Comparison of ENCODE assay signal across 1 cellular context in the genomic region with DNA sequence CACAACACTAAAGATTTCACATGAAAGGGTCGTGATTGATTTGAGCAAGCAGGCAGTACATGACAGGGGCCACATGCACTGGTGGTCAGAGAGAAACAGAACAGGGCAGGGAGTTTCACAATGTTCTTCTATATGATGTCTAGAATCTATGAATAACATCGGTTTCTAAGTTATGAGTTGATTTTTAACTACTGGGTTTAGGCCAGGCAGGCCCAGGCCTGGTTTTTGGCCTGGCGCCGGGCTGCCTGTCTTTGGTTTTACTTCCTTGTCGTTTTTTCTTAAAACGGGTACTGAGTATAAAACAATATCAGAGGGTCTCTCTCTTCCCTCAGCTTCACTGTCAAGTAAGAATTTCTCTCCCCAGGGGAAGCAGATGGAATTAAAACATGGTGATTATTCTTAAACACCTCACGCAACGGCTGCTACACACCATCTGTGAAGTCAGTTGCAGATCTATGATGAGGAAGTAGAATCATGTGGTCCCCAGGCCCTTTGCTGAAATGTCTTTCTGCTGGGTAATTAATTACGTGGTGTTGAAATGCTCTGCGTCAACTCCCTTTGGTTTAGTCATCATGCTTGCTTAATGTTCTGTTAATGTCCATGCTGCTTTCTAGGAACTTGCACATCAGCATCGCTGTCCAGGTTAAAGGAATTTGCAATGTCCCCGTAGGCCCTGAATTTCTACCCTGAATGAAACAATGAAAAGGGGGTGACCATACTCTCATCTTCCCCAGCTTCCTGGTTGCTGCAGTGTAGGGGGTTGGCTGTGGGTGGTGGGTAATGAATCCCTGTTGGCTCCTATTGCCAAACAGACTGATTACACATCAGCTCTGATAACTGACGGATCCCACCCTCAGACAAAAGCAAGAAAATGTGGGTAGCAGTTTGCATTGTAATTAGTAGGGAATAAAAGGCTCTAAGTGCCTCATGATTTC.
A peak's percentile ranks its signal among the peaks of the same experiment; 100 is the strongest.
TF ChIP-seq lines count a peak whose summit lies in the region.

No MANE protein-coding gene starts in this region.

TF ChIP-seq in K562, 482 proteins besides CTCF, POLR2A, EP300 and RAD21 (continued from another document and continues in another):
- TF ChIP-seq, protein P1, sequence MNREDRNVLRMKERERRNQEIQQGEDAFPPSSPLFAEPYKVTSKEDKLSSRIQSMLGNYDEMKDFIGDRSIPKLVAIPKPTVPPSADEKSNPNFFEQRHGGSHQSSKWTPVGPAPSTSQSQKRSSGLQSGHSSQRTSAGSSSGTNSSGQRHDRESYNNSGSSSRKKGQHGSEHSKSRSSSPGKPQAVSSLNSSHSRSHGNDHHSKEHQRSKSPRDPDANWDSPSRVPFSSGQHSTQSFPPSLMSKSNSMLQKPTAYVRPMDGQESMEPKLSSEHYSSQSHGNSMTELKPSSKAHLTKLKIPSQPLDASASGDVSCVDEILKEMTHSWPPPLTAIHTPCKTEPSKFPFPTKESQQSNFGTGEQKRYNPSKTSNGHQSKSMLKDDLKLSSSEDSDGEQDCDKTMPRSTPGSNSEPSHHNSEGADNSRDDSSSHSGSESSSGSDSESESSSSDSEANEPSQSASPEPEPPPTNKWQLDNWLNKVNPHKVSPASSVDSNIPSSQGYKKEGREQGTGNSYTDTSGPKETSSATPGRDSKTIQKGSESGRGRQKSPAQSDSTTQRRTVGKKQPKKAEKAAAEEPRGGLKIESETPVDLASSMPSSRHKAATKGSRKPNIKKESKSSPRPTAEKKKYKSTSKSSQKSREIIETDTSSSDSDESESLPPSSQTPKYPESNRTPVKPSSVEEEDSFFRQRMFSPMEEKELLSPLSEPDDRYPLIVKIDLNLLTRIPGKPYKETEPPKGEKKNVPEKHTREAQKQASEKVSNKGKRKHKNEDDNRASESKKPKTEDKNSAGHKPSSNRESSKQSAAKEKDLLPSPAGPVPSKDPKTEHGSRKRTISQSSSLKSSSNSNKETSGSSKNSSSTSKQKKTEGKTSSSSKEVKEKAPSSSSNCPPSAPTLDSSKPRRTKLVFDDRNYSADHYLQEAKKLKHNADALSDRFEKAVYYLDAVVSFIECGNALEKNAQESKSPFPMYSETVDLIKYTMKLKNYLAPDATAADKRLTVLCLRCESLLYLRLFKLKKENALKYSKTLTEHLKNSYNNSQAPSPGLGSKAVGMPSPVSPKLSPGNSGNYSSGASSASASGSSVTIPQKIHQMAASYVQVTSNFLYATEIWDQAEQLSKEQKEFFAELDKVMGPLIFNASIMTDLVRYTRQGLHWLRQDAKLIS (CRISPR knock-in tag; IDR thresholded peaks at IDR 0.05): no peak
- TF ChIP-seq KHSRP (IDR thresholded peaks at IDR 0.05): peak; percentile 16; the same call in 1 of the 2 replicates
- TF ChIP-seq MTA1 (IDR thresholded peaks at IDR 0.05; ENCODE audit: borderline replicate concordance): peak; percentile 62; the same call in 1 of the 2 replicates
- peak; percentile 80 for TF ChIP-seq ARID1B (IDR thresholded peaks at IDR 0.05)
- no peak for TF ChIP-seq ZNF76 (CRISPR knock-in tag; IDR thresholded peaks at IDR 0.05; ENCODE audit: borderline replicate concordance)
- TF ChIP-seq, protein P2, sequence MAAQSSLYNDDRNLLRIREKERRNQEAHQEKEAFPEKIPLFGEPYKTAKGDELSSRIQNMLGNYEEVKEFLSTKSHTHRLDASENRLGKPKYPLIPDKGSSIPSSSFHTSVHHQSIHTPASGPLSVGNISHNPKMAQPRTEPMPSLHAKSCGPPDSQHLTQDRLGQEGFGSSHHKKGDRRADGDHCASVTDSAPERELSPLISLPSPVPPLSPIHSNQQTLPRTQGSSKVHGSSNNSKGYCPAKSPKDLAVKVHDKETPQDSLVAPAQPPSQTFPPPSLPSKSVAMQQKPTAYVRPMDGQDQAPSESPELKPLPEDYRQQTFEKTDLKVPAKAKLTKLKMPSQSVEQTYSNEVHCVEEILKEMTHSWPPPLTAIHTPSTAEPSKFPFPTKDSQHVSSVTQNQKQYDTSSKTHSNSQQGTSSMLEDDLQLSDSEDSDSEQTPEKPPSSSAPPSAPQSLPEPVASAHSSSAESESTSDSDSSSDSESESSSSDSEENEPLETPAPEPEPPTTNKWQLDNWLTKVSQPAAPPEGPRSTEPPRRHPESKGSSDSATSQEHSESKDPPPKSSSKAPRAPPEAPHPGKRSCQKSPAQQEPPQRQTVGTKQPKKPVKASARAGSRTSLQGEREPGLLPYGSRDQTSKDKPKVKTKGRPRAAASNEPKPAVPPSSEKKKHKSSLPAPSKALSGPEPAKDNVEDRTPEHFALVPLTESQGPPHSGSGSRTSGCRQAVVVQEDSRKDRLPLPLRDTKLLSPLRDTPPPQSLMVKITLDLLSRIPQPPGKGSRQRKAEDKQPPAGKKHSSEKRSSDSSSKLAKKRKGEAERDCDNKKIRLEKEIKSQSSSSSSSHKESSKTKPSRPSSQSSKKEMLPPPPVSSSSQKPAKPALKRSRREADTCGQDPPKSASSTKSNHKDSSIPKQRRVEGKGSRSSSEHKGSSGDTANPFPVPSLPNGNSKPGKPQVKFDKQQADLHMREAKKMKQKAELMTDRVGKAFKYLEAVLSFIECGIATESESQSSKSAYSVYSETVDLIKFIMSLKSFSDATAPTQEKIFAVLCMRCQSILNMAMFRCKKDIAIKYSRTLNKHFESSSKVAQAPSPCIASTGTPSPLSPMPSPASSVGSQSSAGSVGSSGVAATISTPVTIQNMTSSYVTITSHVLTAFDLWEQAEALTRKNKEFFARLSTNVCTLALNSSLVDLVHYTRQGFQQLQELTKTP (IDR thresholded peaks at IDR 0.05; ENCODE audit: low read depth in 1 of 2, partially characterized antibody in 2 of 2): peak in 1 of 2 experiments; percentile 85
- no peak for TF ChIP-seq ZNF324 (CRISPR knock-in tag; IDR thresholded peaks at IDR 0.05)
- TF ChIP-seq ETV6 (IDR thresholded peaks at IDR 0.05; ENCODE audit: borderline replicate concordance in 1 of 2, low read depth in 2 of 2, low read length in 1 of 2): peak in 1 of 2 experiments; percentile 15; a peak in 1 of 4 replicates
- TF ChIP-seq ETV6 (CRISPR knock-in tag; IDR thresholded peaks at IDR 0.05; ENCODE audit: borderline replicate concordance): no peak
- TF ChIP-seq TRIM24 (IDR thresholded peaks at IDR 0.05): peak; percentile 73 to 89; a peak in 3 of 4 replicates
- peak; percentile 80; the same call in 1 of the 2 replicates for TF ChIP-seq RNF2 (IDR thresholded peaks at IDR 0.05)
- peak in 1 of 2 experiments; percentile 98; a peak in 2 of 4 replicates for TF ChIP-seq ZNF318 (IDR thresholded peaks at IDR 0.05; ENCODE audit: borderline replicate concordance in 1 of 2, low read depth in 1 of 2)
- no peak for TF ChIP-seq CBX5 (IDR thresholded peaks at IDR 0.05; ENCODE audit: borderline replicate concordance, low read depth)
- TF ChIP-seq SMARCC2 (IDR thresholded peaks at IDR 0.05; ENCODE audit: low read depth): peak; percentile 46; the same call in 1 of the 2 replicates
- TF ChIP-seq ADNP (tag; IDR thresholded peaks at IDR 0.05): no peak
- TF ChIP-seq PCBP1 (IDR thresholded peaks at IDR 0.05; ENCODE audit: low read depth, low read length, poor library complexity, severe bottlenecking): no peak
- no peak for TF ChIP-seq RFX7 (CRISPR knock-in tag; IDR thresholded peaks at IDR 0.05)
- TF ChIP-seq RAD51 (IDR thresholded peaks at IDR 0.05; ENCODE audit: borderline replicate concordance, low read depth): no peak
- peak; percentile 63; the same call in 1 of the 2 replicates for TF ChIP-seq GTF2A2 (tag; IDR thresholded peaks at IDR 0.05)
- TF ChIP-seq, protein P3, sequence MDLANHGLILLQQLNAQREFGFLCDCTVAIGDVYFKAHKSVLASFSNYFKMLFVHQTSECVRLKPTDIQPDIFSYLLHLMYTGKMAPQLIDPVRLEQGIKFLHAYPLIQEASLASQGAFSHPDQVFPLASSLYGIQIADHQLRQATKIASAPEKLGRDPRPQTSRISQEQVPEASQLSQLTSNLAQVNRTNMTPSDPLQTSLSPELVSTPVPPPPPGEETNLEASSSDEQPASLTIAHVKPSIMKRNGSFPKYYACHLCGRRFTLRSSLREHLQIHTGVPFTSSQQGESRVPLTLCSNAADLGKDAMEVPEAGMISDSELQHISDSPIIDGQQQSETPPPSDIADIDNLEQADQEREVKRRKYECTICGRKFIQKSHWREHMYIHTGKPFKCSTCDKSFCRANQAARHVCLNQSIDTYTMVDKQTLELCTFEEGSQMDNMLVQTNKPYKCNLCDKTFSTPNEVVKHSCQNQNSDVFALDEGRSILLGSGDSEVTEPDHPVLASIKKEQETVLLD (IDR thresholded peaks at IDR 0.05): no peak
- TF ChIP-seq HEY1 (CRISPR knock-in tag; IDR thresholded peaks at IDR 0.05; ENCODE audit: borderline replicate concordance): 0 out of 2 replicates have a peak, but pooled peaks have one; percentile 24
- TF ChIP-seq MEF2A (IDR thresholded peaks at IDR 0.05; ENCODE audit: control insufficient read depth, low read depth, low read length): no peak
- no peak for TF ChIP-seq CC2D1A (IDR thresholded peaks at IDR 0.05)
- TF ChIP-seq KDM1A (IDR thresholded peaks at IDR 0.05): no peak
- TF ChIP-seq NKRF (IDR thresholded peaks at IDR 0.05; ENCODE audit: borderline replicate concordance): no peak
